Comparison of ENCODE assay signal across 1 cellular context in genomic region chr1:197222025-197222685, GRCh38.
TF ChIP-seq lines count a peak whose summit lies in the region.

No MANE protein-coding gene starts in this region.

TF ChIP-seq in K562, 482 proteins besides CTCF, POLR2A, EP300 and RAD21:
- no peak for TF ChIP-seq CREB3 (tag; conservative IDR thresholded peaks at IDR 0.05; ENCODE audit: low read depth)
- TF ChIP-seq FOXO4 (CRISPR knock-in tag; IDR thresholded peaks at IDR 0.05): no peak
- no peak for TF ChIP-seq ZNF280A (IDR thresholded peaks at IDR 0.05; ENCODE audit: low read depth, partially characterized antibody)
- no peak for TF ChIP-seq AFF1 (IDR thresholded peaks at IDR 0.05; ENCODE audit: low read depth in 1 of 2, partially characterized antibody in 2 of 2)
- no peak for TF ChIP-seq RBM17 (IDR thresholded peaks at IDR 0.05; ENCODE audit: borderline replicate concordance, low read depth, low read length)
- no peak for TF ChIP-seq DPF2 (IDR thresholded peaks at IDR 0.05)
- no peak for TF ChIP-seq HDAC2 (IDR thresholded peaks at IDR 0.05)
- TF ChIP-seq ZNF140 (CRISPR knock-in tag; IDR thresholded peaks at IDR 0.05): no peak
- no peak for TF ChIP-seq U2AF1 (optimal IDR thresholded peaks at IDR 0.05; ENCODE audit: low read depth, low read length)
- TF ChIP-seq ZNF124 (CRISPR knock-in tag; IDR thresholded peaks at IDR 0.05): no peak
- no peak for TF ChIP-seq E2F3 (CRISPR knock-in tag; IDR thresholded peaks at IDR 0.05)
- no peak for TF ChIP-seq SREBF1 (IDR thresholded peaks at IDR 0.05; ENCODE audit: borderline replicate concordance, low read depth, low read length)
- no peak for TF ChIP-seq ZNF318 (IDR thresholded peaks at IDR 0.05; ENCODE audit: borderline replicate concordance in 1 of 2, low read depth in 1 of 2)
- TF ChIP-seq U2AF2 (optimal IDR thresholded peaks at IDR 0.05; ENCODE audit: low read depth, low read length): no peak
